ENCODE assay signal across 26 cellular contexts in the genomic region with DNA sequence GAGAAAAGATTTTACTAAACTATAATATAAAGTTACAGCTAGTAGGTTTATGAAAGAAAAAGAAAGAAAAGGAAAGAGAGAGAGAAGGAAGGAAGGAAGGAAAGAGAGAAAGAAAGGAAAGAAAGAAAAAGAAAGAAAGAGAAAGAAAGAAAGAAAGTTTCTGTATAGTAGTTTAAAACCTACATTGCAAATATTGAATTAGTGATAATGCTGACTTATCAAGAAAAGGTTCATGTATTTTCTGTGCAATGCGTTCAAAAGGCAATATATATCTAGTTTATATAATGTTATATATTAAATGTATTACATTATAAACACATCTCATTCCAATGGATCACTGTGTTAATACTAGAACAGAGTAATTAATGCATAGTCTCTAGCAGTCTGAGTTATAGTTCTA.
"Had no signal": no experiment of that assay in that cellular context is flagged by ENCODE, and none has a peak within 500 bp of the region (broad histone marks: within the 10 kb centered on the region; RNA-seq: fewer than 3 reads in every experiment).

No MANE protein-coding gene starts in this region.

- H3K27ac ChIP-seq: colonic mucosa, coronary artery, dorsolateral prefrontal cortex, epithelial cell of prostate, esophagus muscularis mucosa, esophagus squamous epithelium, foreskin keratinocyte, gastrocnemius medialis, gastroesophageal sphincter, heart left ventricle, heart right ventricle had no signal

- DNase-seq: colonic mucosa; cortex of kidney; dermis blood vessel endothelial cell; dorsolateral prefrontal cortex; effector CD4-positive, alpha-beta T cell; effector CD8-positive, alpha-beta T cell; effector memory CD4-positive, alpha-beta T cell; effector memory CD8-positive, alpha-beta T cell; endodermal cell; erythroblast; esophagus squamous epithelium; foreskin fibroblast; foreskin keratinocyte; foreskin melanocyte; gastrocnemius medialis; glutamatergic neuron; head of caudate nucleus; heart left ventricle; heart right ventricle had no signal

- H3K27me3 ChIP-seq: colonic mucosa, dorsolateral prefrontal cortex, esophagus muscularis mucosa, esophagus squamous epithelium, foreskin keratinocyte, gastrocnemius medialis, gastroesophageal sphincter, heart left ventricle, heart right ventricle had no signal

- H3K4me3 ChIP-seq: colonic mucosa, coronary artery, dorsolateral prefrontal cortex, esophagus muscularis mucosa, esophagus squamous epithelium, gastrocnemius medialis, gastroesophageal sphincter, heart left ventricle, heart right ventricle had no signal

- H3K4me1 ChIP-seq: colonic mucosa, esophagus muscularis mucosa, esophagus squamous epithelium, foreskin keratinocyte, gastrocnemius medialis, gastroesophageal sphincter, heart left ventricle, heart right ventricle had no signal

- H3K9me3 ChIP-seq: colonic mucosa, esophagus muscularis mucosa, esophagus squamous epithelium, gastrocnemius medialis, gastroesophageal sphincter had no signal

- FAIRE-seq: colon, endothelial cell of umbilical vein had no signal

- ATAC-seq: effector memory CD8-positive, alpha-beta T cell; esophagus mucosa; foreskin keratinocyte; gastrocnemius medialis; gastroesophageal sphincter; heart left ventricle; heart right ventricle had no signal

- H3K36me3 ChIP-seq: colonic mucosa, esophagus muscularis mucosa, esophagus squamous epithelium, gastrocnemius medialis, gastroesophageal sphincter, heart left ventricle, heart right ventricle had no signal
